Comparison of ENCODE assay signal across 8 cellular contexts in the genomic region with DNA sequence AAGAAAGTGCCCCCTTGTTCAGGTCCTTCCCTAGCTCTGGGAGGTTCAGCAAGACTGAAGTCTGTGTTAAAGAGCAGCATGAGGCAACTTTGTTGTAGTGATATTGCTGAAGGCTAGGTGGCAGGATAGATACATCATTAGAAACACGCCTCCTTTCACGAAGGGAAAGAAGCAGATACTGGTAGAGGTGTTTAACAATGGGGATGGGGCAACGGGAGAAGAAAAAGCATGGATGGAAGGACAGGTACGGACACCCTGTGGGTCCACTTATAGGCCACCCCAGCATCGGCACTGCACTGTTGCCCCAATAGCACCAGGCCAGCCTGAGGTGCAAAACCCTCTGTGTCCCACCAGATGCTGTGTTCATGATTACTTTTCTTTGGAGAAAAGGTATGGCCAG. TPM values are rescaled to one million over a fixed set of nuclear protein-coding genes. Genes with fewer than 3 reads are reported as not detected.
DNase-seq lines count a peak whose midpoint lies in the region; ATAC-seq, FAIRE-seq and TF ChIP-seq lines count a peak whose summit lies in the region.

No MANE protein-coding gene starts in this region.

- FAIRE-seq in K562 (lab: Jason Lieb, UNC), result peak; percentile 94
- FAIRE-seq in kidney (lab: Jason Lieb, UNC), result peak; percentile 55

- no peak overlapping the region for H3K4me3 ChIP-seq in K562
- H3K4me3 ChIP-seq in kidney (ENCODE audit: low read length in 2 of 2), result no peak overlapping the region
- no peak overlapping the region for H3K4me3 ChIP-seq in testis

- H3K9ac ChIP-seq in K562 (ENCODE audit: insufficient read depth in 1 of 2, low read depth in 2 of 2, low read length in 2 of 2), result no peak overlapping the region
- H3K9ac ChIP-seq in kidney (ENCODE audit: low read length in 2 of 2), result no peak overlapping the region

- H3K4me1 ChIP-seq in K562 (replicated peaks in 1 of 2; ENCODE audit: control insufficient read depth in 2 of 2, insufficient read depth in 2 of 2, low read length in 2 of 2) (peaks cover 0 to 9% of the 10 kb centered on the region in 2 experiments; a peak in 4 of 5 replicates), kidney (ENCODE audit: control insufficient read depth in 1 of 2, insufficient read depth in 1 of 2, low read depth in 1 of 2, low read length in 2 of 2) (peaks cover 12 to 25% of the 10 kb centered on the region in 2 donors), testis (peaks cover 12% of the 10 kb centered on the region)

- H4K20me1 ChIP-seq in K562 (replicated peaks; ENCODE audit: control insufficient read depth, insufficient read depth, low read length), result no peaks in the 10 kb centered on the region

- peak; percentile 56 for ATAC-seq in HG03520 (IDR thresholded peaks at IDR 0.05; ENCODE audit: unreplicated experiment)
- ATAC-seq in K562, result peak; percentile 87

- CTCF ChIA-PET in K562 (lab: Yijun Ruan, JAX; ENCODE audit: low intra/inter-chr PET ratio), result interaction anchor here (0.6 to 1.2 kb wide), 4 partner anchors 219 to 467 kb away, joined by 3 read pairs; no protein-coding TSS in a partner anchor

- 7% methylated on average over 4 of the region's 5 CpGs for WGBS in K562 (ENCODE audit: insufficient coverage, low coverage, missing lambda C conversion rate)
- WGBS in testis, 2 donors, result 29 to 46% methylated on average over 5 of the region's 5 CpGs

- H3K4me2 ChIP-seq in K562 (ENCODE audit: insufficient read depth, low read length), result no peak overlapping the region

- no peaks in the 10 kb centered on the region for H3K36me3 ChIP-seq in K562 (ENCODE audit: control insufficient read depth, insufficient read depth, low read length)
- H3K36me3 ChIP-seq in kidney (ENCODE audit: control insufficient read depth in 1 of 2, insufficient read depth in 2 of 2, low read length in 2 of 2), result no peaks in the 10 kb centered on the region
- H3K36me3 ChIP-seq in testis (ENCODE audit: low read depth, missing control alignments), result no peaks in the 10 kb centered on the region

- TF ChIP-seq EP300 in K562 (IDR thresholded peaks at IDR 0.05; ENCODE audit: low read length), result no peak

- DNase-seq in NCI-H2107 treated with DMSO at 0.1 percent for 48 hours (lab: John Stamatoyannopoulos, UW; ENCODE audit: unreplicated experiment) (peak; percentile 85), NCI-H2107 (lab: John Stamatoyannopoulos, UW) (no peak), NCI-H69 (lab: John Stamatoyannopoulos, UW) (peak; percentile 91), K562 (ENCODE audit: extremely low read depth in 1 of 4, low spot score in 3 of 4) (peak; percentile 30 to 50 (median 36)), kidney (no peak), testis (peak; percentile 53), T-helper 9 cell (no peak)

- no peak overlapping the region for H3K27ac ChIP-seq in K562 (ENCODE audit: extremely low read depth, low read depth, low read length)
- H3K27ac ChIP-seq in kidney (ENCODE audit: low read depth in 2 of 2, low read length in 2 of 2), result no peak overlapping the region
- no peak overlapping the region for H3K27ac ChIP-seq in testis

- TF ChIP-seq CTCF in K562 (IDR thresholded peaks at IDR 0.05 in 2 of 3, conservative IDR thresholded peaks at IDR 0.05 in 1 of 3; ENCODE audit: insufficient read depth in 2 of 3, low read depth in 1 of 3, low read length in 3 of 3) (peak; percentile 63 to 75 (median 68); a peak in 5 of 6 replicates), kidney (IDR thresholded peaks at IDR 0.05; ENCODE audit: borderline replicate concordance, extremely low read depth, insufficient read depth) (peak; percentile 74), testis (IDR thresholded peaks at IDR 0.05) (peak; percentile 42 to 81 (median 58))

- TF ChIP-seq POLR2A in K562 (conservative IDR thresholded peaks at IDR 0.05), result no peak
- TF ChIP-seq POLR2A in testis (IDR thresholded peaks at IDR 0.05), result no peak

- in situ Hi-C loops in K562 (cut with MboI), result loop anchor here (10.0 to 25.0 kb wide), 2 partner anchors 286 to 1013 kb away; no protein-coding TSS in a partner anchor

- no peaks in the 10 kb centered on the region for H3K9me3 ChIP-seq in K562 (replicated peaks; ENCODE audit: control insufficient read depth, insufficient read depth, low read depth, low read length)
- H3K9me3 ChIP-seq in kidney (ENCODE audit: control insufficient read depth in 1 of 2, low read length in 2 of 2), result no peaks in the 10 kb centered on the region
- no peaks in the 10 kb centered on the region for H3K9me3 ChIP-seq in testis

- BruUV-seq in K562 (replicated peaks; lab: Mats Ljungman, UMichigan), result no TSS peak

- TF ChIP-seq RAD21 in K562 (CRISPR knock-in tag; conservative IDR thresholded peaks at IDR 0.05 in 1 of 2, IDR thresholded peaks at IDR 0.05 in 1 of 2), result peak; percentile 78 to 87

- POLR2A ChIA-PET in K562 (lab: Yijun Ruan, JAX), result no interaction called here

- no peaks in the 10 kb centered on the region for H3K79me2 ChIP-seq in K562 (ENCODE audit: control insufficient read depth, insufficient read depth, low read length)

- intact Hi-C loops in K562 (cut with micrococcal nuclease), result loop anchor here (1.0 to 5.0 kb wide), 7 partner anchors 78 to 813 kb away; no protein-coding TSS in a partner anchor
- intact Hi-C loops in kidney (cut with DNase I), result loop anchor here (5.0 to 10.0 kb wide), 2 partner anchors 486 to 813 kb away; no protein-coding TSS in a partner anchor
- intact Hi-C loops in testis (cut with DNase I; ENCODE audit: low total_unique reads), result loop anchor here (10.0 kb wide), 1 partner anchor 1056 kb away; no protein-coding TSS in a partner anchor

- H2AFZ ChIP-seq in K562 (ENCODE audit: low read depth, low read length), result no peak overlapping the region

- H3K9me1 ChIP-seq in K562 (ENCODE audit: control insufficient read depth, insufficient read depth, low read length), result no peaks in the 10 kb centered on the region

- no peaks in the 10 kb centered on the region; a peak in 1 of 5 replicates for H3K27me3 ChIP-seq in K562 (ENCODE audit: control insufficient read depth in 2 of 2, insufficient read depth in 2 of 2, low read length in 2 of 2)
- H3K27me3 ChIP-seq in testis, result no peaks in the 10 kb centered on the region

TF ChIP-seq in K562, 482 proteins besides CTCF, POLR2A, EP300 and RAD21 (continues in another document):
- TF ChIP-seq ARID2 (IDR thresholded peaks at IDR 0.05) (peak; percentile 57; the same call in 1 of the 2 replicates), CEBPG (CRISPR knock-in tag; IDR thresholded peaks at IDR 0.05) (peak; percentile 44; the same call in 1 of the 2 replicates), CEBPG (tag; conservative IDR thresholded peaks at IDR 0.05 in 1 of 2, IDR thresholded peaks at IDR 0.05 in 1 of 2) (peak in 1 of 2 experiments; percentile 47; a peak in 2 of 4 replicates), NCOA1 (IDR thresholded peaks at IDR 0.05; ENCODE audit: low read depth) (no peak)
- TF ChIP-seq, protein P1, sequence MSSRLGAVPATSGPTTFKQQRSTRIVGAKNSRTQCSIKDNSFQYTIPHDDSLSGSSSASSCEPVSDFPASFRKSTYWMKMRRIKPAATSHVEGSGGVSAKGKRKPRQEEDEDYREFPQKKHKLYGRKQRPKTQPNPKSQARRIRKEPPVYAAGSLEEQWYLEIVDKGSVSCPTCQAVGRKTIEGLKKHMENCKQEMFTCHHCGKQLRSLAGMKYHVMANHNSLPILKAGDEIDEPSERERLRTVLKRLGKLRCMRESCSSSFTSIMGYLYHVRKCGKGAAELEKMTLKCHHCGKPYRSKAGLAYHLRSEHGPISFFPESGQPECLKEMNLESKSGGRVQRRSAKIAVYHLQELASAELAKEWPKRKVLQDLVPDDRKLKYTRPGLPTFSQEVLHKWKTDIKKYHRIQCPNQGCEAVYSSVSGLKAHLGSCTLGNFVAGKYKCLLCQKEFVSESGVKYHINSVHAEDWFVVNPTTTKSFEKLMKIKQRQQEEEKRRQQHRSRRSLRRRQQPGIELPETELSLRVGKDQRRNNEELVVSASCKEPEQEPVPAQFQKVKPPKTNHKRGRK (tag; IDR thresholded peaks at IDR 0.05), result no peak
- TF ChIP-seq, protein P2, sequence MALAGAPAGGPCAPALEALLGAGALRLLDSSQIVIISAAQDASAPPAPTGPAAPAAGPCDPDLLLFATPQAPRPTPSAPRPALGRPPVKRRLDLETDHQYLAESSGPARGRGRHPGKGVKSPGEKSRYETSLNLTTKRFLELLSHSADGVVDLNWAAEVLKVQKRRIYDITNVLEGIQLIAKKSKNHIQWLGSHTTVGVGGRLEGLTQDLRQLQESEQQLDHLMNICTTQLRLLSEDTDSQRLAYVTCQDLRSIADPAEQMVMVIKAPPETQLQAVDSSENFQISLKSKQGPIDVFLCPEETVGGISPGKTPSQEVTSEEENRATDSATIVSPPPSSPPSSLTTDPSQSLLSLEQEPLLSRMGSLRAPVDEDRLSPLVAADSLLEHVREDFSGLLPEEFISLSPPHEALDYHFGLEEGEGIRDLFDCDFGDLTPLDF (CRISPR knock-in tag; IDR thresholded peaks at IDR 0.05), result no peak

RNA-seq across cellular contexts. Expression of a gene that starts 3.5 kb away (rescaled TPM):
- 0.05 TPM in 1 of 2 replicates, not detected in the other for total RNA-seq in K562 (2011; cell fraction: chromatin; rRNA removed; ENCODE audit: low replicate concordance)
- 0.17 TPM in 1 of 2 replicates, not detected in the other for total RNA-seq in K562 (2011; cell fraction: nucleolus; rRNA removed)
- 0.29 TPM in 1 of 2 replicates, not detected in the other for total RNA-seq in K562 (2011; cell fraction: nucleoplasm; rRNA removed)
- total RNA-seq in K562 (2014; rRNA removed), result not detected in 2 replicates
- total RNA-seq in K562 (2014; rRNA removed; fragmentation: Illumina TruSeq; extraction: Trizol), result not detected in 2 replicates
- total RNA-seq in K562 (2015; rRNA removed; fragmentation: Illumina TruSeq; extraction: Trizol), result not detected in 2 replicates
- total RNA-seq in K562 (2021), result 1.9 and 2.5 TPM in 2 replicates
- polyA plus RNA-seq in K562 (2011; rRNA removed), result 0.01 and 0.05 TPM in 2 replicates
- under 0.01 and 0.28 TPM in 2 replicates for polyA plus RNA-seq in K562 (2011; cell fraction: cytosol; rRNA removed)
- polyA plus RNA-seq in K562 (2011; cell fraction: nucleus; rRNA removed), result 0.01 and 0.40 TPM in 2 replicates
- 0.04 and 0.08 TPM in 2 replicates for polyA plus RNA-seq in K562 (2012)
- polyA plus RNA-seq in K562 (2014; fragmentation: Illumina TruSeq; extraction: Trizol), result not detected in 2 replicates
- polyA plus RNA-seq in K562 (2014; fragmentation: Nextera tagmentation; extraction: Ambion mirVana), result not detected
- polyA plus RNA-seq in K562 (2014; rRNA removed), result 0.03 and 0.49 TPM in 2 replicates
- 0.03 and 0.04 TPM in 2 replicates for polyA minus RNA-seq in K562 (2011; rRNA and poly(A)+ RNA removed)
- not detected in 2 replicates for polyA minus RNA-seq in K562 (2011; cell fraction: cytosol; rRNA and poly(A)+ RNA removed)
- under 0.01 TPM in 1 of 2 replicates, not detected in the other for polyA minus RNA-seq in K562 (2011; cell fraction: nucleus; rRNA and poly(A)+ RNA removed)
- 572 TPM for total RNA-seq in kidney
- 362 TPM for polyA plus RNA-seq in kidney (ENCODE audit: insufficient read depth, low read depth, low replicate concordance)
- 100 to 1,000 TPM; 169 to 308 TPM for total RNA-seq in testis
- polyA plus RNA-seq in testis (ENCODE audit: insufficient read depth, low read depth, low replicate concordance), result 228 TPM

Comparison
In these comparisons a context has a peak if more than half of its experiments do, and no peak if none do; other contexts are left out.
1. DNase-seq: peak in NCI-H2107 treated with DMSO at 0.1 percent for 48 hours (single experiment), NCI-H69 (single experiment), K562 (4 of 4) and testis (single experiment); none in NCI-H2107 (single experiment), kidney (single experiment) and T-helper 9 cell (single experiment).
2. RNA of a gene that starts 3.5 kb away (total RNA-seq): 572 TPM in kidney (single experiment) and 169 to 308 TPM in testis; 0.05 to 2.5 TPM in K562; every median in the first group is over 10 times any median in the second.
3. Peak in every context shown above with its lines, with median percentiles within 50 percentile points of each other: CTCF ChIP-seq.